ENCODE assay signal across 1 cellular context in genomic region chr1:30904191-30904961, GRCh38.
A peak's percentile ranks its signal among the peaks of the same experiment; 100 is the strongest.
TF ChIP-seq lines count a peak whose summit lies in the region.

No MANE protein-coding gene starts in this region.

TF ChIP-seq in K562, 482 proteins besides CTCF, POLR2A, EP300 and RAD21:
- peak; percentile 97 for TF ChIP-seq ZFP36 (IDR thresholded peaks at IDR 0.05; ENCODE audit: low read depth, low read length, partially characterized antibody)
- TF ChIP-seq TOE1 (IDR thresholded peaks at IDR 0.05; ENCODE audit: borderline replicate concordance) = no peak
- TF ChIP-seq TOE1 (CRISPR knock-in tag; IDR thresholded peaks at IDR 0.05; ENCODE audit: borderline replicate concordance, low read depth) = no peak
- peak; percentile 18 for TF ChIP-seq RBM25 (IDR thresholded peaks at IDR 0.05; ENCODE audit: low read depth, low read length, severe bottlenecking)
- peak; percentile 77; the same call in 1 of the 2 replicates for TF ChIP-seq BCOR (IDR thresholded peaks at IDR 0.05)
- TF ChIP-seq USF1 (CRISPR knock-in tag; IDR thresholded peaks at IDR 0.05) = peak; percentile 48
- TF ChIP-seq, protein P1, sequence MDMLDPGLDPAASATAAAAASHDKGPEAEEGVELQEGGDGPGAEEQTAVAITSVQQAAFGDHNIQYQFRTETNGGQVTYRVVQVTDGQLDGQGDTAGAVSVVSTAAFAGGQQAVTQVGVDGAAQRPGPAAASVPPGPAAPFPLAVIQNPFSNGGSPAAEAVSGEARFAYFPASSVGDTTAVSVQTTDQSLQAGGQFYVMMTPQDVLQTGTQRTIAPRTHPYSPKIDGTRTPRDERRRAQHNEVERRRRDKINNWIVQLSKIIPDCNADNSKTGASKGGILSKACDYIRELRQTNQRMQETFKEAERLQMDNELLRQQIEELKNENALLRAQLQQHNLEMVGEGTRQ (CRISPR knock-in tag; IDR thresholded peaks at IDR 0.05) = 0 out of 2 replicates have a peak, but pooled peaks have one; percentile 3
- no peak for TF ChIP-seq PKNOX1 (IDR thresholded peaks at IDR 0.05)
- TF ChIP-seq CHD4 (IDR thresholded peaks at IDR 0.05; ENCODE audit: insufficient read depth, insufficient replicate concordance, low read depth, low read length, poor library complexity, severe bottlenecking) = no peak
- no peak for TF ChIP-seq ZNF232 (CRISPR knock-in tag; IDR thresholded peaks at IDR 0.05)
- no peak for TF ChIP-seq ZNF12 (CRISPR knock-in tag; IDR thresholded peaks at IDR 0.05)
- peak; percentile 74 for TF ChIP-seq ZBTB7A (IDR thresholded peaks at IDR 0.05; ENCODE audit: borderline replicate concordance, control insufficient read depth, low read depth, low read length)
- TF ChIP-seq KDM1A (IDR thresholded peaks at IDR 0.05) = peak in 1 of 2 experiments; percentile 38; a peak in 2 of 4 replicates
- no peak for TF ChIP-seq KDM2B (CRISPR knock-in tag; IDR thresholded peaks at IDR 0.05)
